24 cellular contexts compared by ENCODE assay signal in the genomic region with DNA sequence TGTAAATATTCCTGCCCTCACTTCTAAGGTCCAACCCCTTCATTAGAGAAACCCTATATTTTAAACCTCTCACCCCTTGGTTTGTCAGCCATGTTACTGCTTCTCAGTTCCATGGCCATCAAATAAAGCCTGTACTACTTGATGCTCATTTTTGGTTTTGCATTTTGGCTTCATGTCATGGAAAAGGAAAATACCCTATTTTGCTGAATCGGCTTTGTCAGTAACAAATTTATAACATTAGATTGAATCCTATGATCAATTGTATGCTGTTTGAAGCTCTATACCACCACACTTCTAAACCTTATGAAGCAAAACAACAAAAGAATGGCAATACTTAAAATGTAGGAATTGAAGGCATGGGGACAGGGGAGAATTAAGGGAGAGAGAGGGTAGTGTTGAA.
A peak's percentile ranks its signal among the peaks of the same experiment; 100 is the strongest.
DNase-seq lines count a peak whose midpoint lies in the region; ATAC-seq, FAIRE-seq and TF ChIP-seq lines count a peak whose summit lies in the region.
"Had no signal": no experiment of that assay in that cellular context is flagged by ENCODE, and none has a peak within 500 bp of the region (broad histone marks: within the 10 kb centered on the region; RNA-seq: fewer than 3 reads in every experiment).

No MANE protein-coding gene starts in this region.

- H3K27ac ChIP-seq in HepG2 (ENCODE audit: extremely low read length, insufficient read depth, low read length) (no peak overlapping the region), right lobe of liver (no peak overlapping the region), osteoblast (ENCODE audit: low read depth, low read length) (no peak overlapping the region)
- H3K27ac ChIP-seq: 22Rv1; BLaER1 treated with 17β-estradiol and CSF1 and Interleukin-3, amounts not matched to agents 10 nM and 100 nM had no signal

- no peak for DNase-seq in HepG2 (ENCODE audit: low spot score)
- DNase-seq in right lobe of liver, result no peak
- peak; percentile 45 for DNase-seq in NCI-H69 (lab: John Stamatoyannopoulos, UW)
- no peak for DNase-seq in osteoblast (ENCODE audit: insufficient read length, low spot score, missing footprints)
- DNase-seq in midbrain (lab: John Stamatoyannopoulos, UW), result no peak
- DNase-seq: ACHN; AML-193; BE2C; CD4-positive, alpha-beta T cell; CD8-positive, alpha-beta memory T cell; DMS 273 treated with DMSO at 0.1 percent for 48 hours; DMS79; EL; GDM1; GOT3; H7; HCEC 1CT had no signal

- FAIRE-seq in HepG2 (lab: Jason Lieb, UNC), result no peak
- FAIRE-seq: A204.1, D721Med, GM12878, GM19239 had no signal

- no peak overlapping the region for H3K9ac ChIP-seq in HepG2 (ENCODE audit: insufficient read depth, low read depth, low read length)
- H3K9ac ChIP-seq: BLaER1 treated with 17β-estradiol and CSF1 and Interleukin-3, amounts not matched to agents 10 nM and 100 nM had no signal

- H3K4me3 ChIP-seq in HepG2 (replicated peaks in 1 of 3; ENCODE audit: insufficient read depth in 1 of 3, low read depth in 2 of 3, low read length in 3 of 3) (no peak overlapping the region), right lobe of liver (no peak overlapping the region), osteoblast (ENCODE audit: insufficient read depth, low read length) (no peak overlapping the region)
- H3K4me3 ChIP-seq: BLaER1 treated with 17β-estradiol and CSF1 and Interleukin-3, amounts not matched to agents 10 nM and 100 nM; GM12878 had no signal

- ATAC-seq in HepG2 (no peak), right lobe of liver (no peak), GM19455 (IDR thresholded peaks at IDR 0.05; ENCODE audit: unreplicated experiment) (no peak)
- ATAC-seq: GM12878 had no signal

- BruUV-seq in HepG2 (replicated peaks; lab: Mats Ljungman, UMichigan), result no TSS peak

- peaks cover 73% of the 10 kb centered on the region for H3K9me3 ChIP-seq in HepG2 (ENCODE audit: low read length)
- H3K9me3 ChIP-seq in right lobe of liver, result peaks cover 0 to 3% (median 0%) of the 10 kb centered on the region in 4 donors
- no peaks in the 10 kb centered on the region for H3K9me3 ChIP-seq in osteoblast (ENCODE audit: low read depth, low read length)
- H3K9me3 ChIP-seq: BE2C had no signal

- in situ Hi-C loops in HepG2 (cut with HindIII; ENCODE audit: extremely low pct_ligation_motif_present, low pct_unique_long_range_greater_than_20kb), result no loop called here

- no peak for TF ChIP-seq RAD21 in HepG2 (CRISPR knock-in tag; IDR thresholded peaks at IDR 0.05)

- POLR2A ChIA-PET in HepG2 (lab: Yijun Ruan, JAX), result no interaction called here

- no peaks in the 10 kb centered on the region for H4K20me1 ChIP-seq in HepG2 (ENCODE audit: insufficient read depth, low read length)
- no peaks in the 10 kb centered on the region for H4K20me1 ChIP-seq in osteoblast (ENCODE audit: insufficient read depth, low read length)
- H4K20me1 ChIP-seq: BLaER1 treated with 17β-estradiol and CSF1 and Interleukin-3, amounts not matched to agents 10 nM and 100 nM had no signal

- no peak for TF ChIP-seq CTCF in HepG2 (CRISPR knock-in tag; IDR thresholded peaks at IDR 0.05)
- TF ChIP-seq CTCF in right lobe of liver (IDR thresholded peaks at IDR 0.05), result no peak
- TF ChIP-seq CTCF in osteoblast (IDR thresholded peaks at IDR 0.05; ENCODE audit: extremely low read depth, low read depth, low read length), result no peak

- no peak for TF ChIP-seq POLR2A in HepG2 (IDR thresholded peaks at IDR 0.05; ENCODE audit: insufficient read depth in 1 of 2, low read depth in 2 of 2, low read length in 2 of 2)
- TF ChIP-seq POLR2A in right lobe of liver (IDR thresholded peaks at IDR 0.05), result no peak

- H3K79me2 ChIP-seq in HepG2 (ENCODE audit: insufficient read depth, low read length) (no peaks in the 10 kb centered on the region), osteoblast (ENCODE audit: insufficient read depth, low read length) (no peaks in the 10 kb centered on the region)

- H3K4me1 ChIP-seq in HepG2 (ENCODE audit: insufficient read depth, low read length) (no peaks in the 10 kb centered on the region), right lobe of liver (no peaks in the 10 kb centered on the region), osteoblast (ENCODE audit: insufficient read depth, low read length) (no peaks in the 10 kb centered on the region)
- H3K4me1 ChIP-seq: BE2C; BLaER1 treated with 17β-estradiol and CSF1 and Interleukin-3, amounts not matched to agents 10 nM and 100 nM had no signal

- no peaks in the 10 kb centered on the region for H3K36me3 ChIP-seq in HepG2 (replicated peaks in 1 of 2; ENCODE audit: control insufficient read depth in 1 of 2, insufficient read depth in 2 of 2, low read length in 2 of 2)
- no peaks in the 10 kb centered on the region for H3K36me3 ChIP-seq in right lobe of liver
- H3K36me3 ChIP-seq in osteoblast (ENCODE audit: insufficient read depth, low read length), result no peaks in the 10 kb centered on the region
- H3K36me3 ChIP-seq: BE2C; BLaER1 treated with 17β-estradiol and CSF1 and Interleukin-3, amounts not matched to agents 10 nM and 100 nM had no signal

- TF ChIP-seq EP300 in HepG2 (IDR thresholded peaks at IDR 0.05; ENCODE audit: low read depth in 2 of 2, low read length in 2 of 2) (no peak), HepG2 (CRISPR knock-in tag; IDR thresholded peaks at IDR 0.05; ENCODE audit: borderline replicate concordance) (no peak)

- CTCF ChIA-PET in HepG2 (lab: Yijun Ruan, JAX; ENCODE audit: low intra/inter-chr PET ratio, low total read pairs), result no interaction called here

- 35% methylated on average over 1 of the region's 1 CpG for WGBS in HepG2 (ENCODE audit: low lambda C conversion rate)
- WGBS in right lobe of liver (ENCODE audit: insufficient coverage, low coverage, low lambda C conversion rate, missing lambda C conversion rate), result 88% methylated on average over 1 of the region's 1 CpG

- intact Hi-C loops in HepG2 (cut with micrococcal nuclease; ENCODE audit: unreplicated experiment), result no loop called here
- intact Hi-C loops in right lobe of liver (cut with DNase I), result no loop called here

- no peaks in the 10 kb centered on the region for H3K27me3 ChIP-seq in HepG2 (ENCODE audit: control insufficient read depth in 1 of 2, insufficient read depth in 2 of 2, low read length in 2 of 2)
- no peaks in the 10 kb centered on the region for H3K27me3 ChIP-seq in right lobe of liver
- H3K27me3 ChIP-seq in osteoblast (ENCODE audit: insufficient read depth, low read length), result no peaks in the 10 kb centered on the region
- H3K27me3 ChIP-seq: BE2C; BLaER1 treated with 17β-estradiol and CSF1 and Interleukin-3, amounts not matched to agents 10 nM and 100 nM had no signal

- H3K4me2 ChIP-seq in HepG2 (ENCODE audit: low read depth, low read length) (no peak overlapping the region), osteoblast (ENCODE audit: insufficient read depth, low read length) (no peak overlapping the region)
- H3K4me2 ChIP-seq: BLaER1 treated with 17β-estradiol and CSF1 and Interleukin-3, amounts not matched to agents 10 nM and 100 nM had no signal

- H2AFZ ChIP-seq in HepG2 (ENCODE audit: low read length) (no peak overlapping the region), osteoblast (ENCODE audit: low read length) (peak overlapping the region; percentile 19)

TF ChIP-seq in HepG2, 621 proteins besides CTCF, POLR2A, EP300 and RAD21 (continues in another document):
- no peak for TF ChIP-seq CENPT (CRISPR knock-in tag; IDR thresholded peaks at IDR 0.05; ENCODE audit: low read depth)
- TF ChIP-seq, protein P1, sequence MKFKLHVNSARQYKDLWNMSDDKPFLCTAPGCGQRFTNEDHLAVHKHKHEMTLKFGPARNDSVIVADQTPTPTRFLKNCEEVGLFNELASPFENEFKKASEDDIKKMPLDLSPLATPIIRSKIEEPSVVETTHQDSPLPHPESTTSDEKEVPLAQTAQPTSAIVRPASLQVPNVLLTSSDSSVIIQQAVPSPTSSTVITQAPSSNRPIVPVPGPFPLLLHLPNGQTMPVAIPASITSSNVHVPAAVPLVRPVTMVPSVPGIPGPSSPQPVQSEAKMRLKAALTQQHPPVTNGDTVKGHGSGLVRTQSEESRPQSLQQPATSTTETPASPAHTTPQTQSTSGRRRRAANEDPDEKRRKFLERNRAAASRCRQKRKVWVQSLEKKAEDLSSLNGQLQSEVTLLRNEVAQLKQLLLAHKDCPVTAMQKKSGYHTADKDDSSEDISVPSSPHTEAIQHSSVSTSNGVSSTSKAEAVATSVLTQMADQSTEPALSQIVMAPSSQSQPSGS (CRISPR knock-in tag; IDR thresholded peaks at IDR 0.05), result no peak
- no peak for TF ChIP-seq ZNF556 (CRISPR knock-in tag; IDR thresholded peaks at IDR 0.05; ENCODE audit: borderline replicate concordance)
- TF ChIP-seq NRL (CRISPR knock-in tag; IDR thresholded peaks at IDR 0.05; ENCODE audit: borderline replicate concordance), result no peak
- TF ChIP-seq ZNF296 (CRISPR knock-in tag; conservative IDR thresholded peaks at IDR 0.05), result no peak
- TF ChIP-seq ZNF431 (CRISPR knock-in tag; IDR thresholded peaks at IDR 0.05; ENCODE audit: borderline replicate concordance, low read depth), result no peak
- no peak for TF ChIP-seq ZNF672 (CRISPR knock-in tag; IDR thresholded peaks at IDR 0.05)
- TF ChIP-seq ZFP37 (CRISPR knock-in tag; IDR thresholded peaks at IDR 0.05; ENCODE audit: borderline replicate concordance), result no peak
- TF ChIP-seq, protein P2, sequence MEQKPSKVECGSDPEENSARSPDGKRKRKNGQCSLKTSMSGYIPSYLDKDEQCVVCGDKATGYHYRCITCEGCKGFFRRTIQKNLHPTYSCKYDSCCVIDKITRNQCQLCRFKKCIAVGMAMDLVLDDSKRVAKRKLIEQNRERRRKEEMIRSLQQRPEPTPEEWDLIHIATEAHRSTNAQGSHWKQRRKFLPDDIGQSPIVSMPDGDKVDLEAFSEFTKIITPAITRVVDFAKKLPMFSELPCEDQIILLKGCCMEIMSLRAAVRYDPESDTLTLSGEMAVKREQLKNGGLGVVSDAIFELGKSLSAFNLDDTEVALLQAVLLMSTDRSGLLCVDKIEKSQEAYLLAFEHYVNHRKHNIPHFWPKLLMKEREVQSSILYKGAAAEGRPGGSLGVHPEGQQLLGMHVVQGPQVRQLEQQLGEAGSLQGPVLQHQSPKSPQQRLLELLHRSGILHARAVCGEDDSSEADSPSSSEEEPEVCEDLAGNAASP (CRISPR knock-in tag; IDR thresholded peaks at IDR 0.05; ENCODE audit: borderline replicate concordance), result no peak
- no peak for TF ChIP-seq ARNTL (CRISPR knock-in tag; IDR thresholded peaks at IDR 0.05)
